In genomic region chr2:196218109-196218508, GRCh38 we compare ENCODE assay signal across 14 cellular contexts.
"Had no signal": no experiment of that assay in that cellular context is flagged by ENCODE, and none has a peak within 500 bp of the region (broad histone marks: within the 10 kb centered on the region; RNA-seq: fewer than 3 reads in every experiment).

No MANE protein-coding gene starts in this region.

- H3K27ac Mint-ChIP-seq: type B pancreatic cell had no signal

- H3K27me3 Mint-ChIP-seq: T-cell, type B pancreatic cell had no signal

- H3K4me3 ChIP-seq: coronary artery, gastrocnemius medialis, heart right ventricle, left lung, sigmoid colon had no signal

- H3K4me1 ChIP-seq: gastrocnemius medialis, sigmoid colon had no signal

- ATAC-seq: gastrocnemius medialis, heart right ventricle, left lung, T-cell had no signal

- H3K27ac ChIP-seq: coronary artery, gastrocnemius medialis, heart right ventricle, left lung, sigmoid colon, VCaP had no signal

- DNase-seq: activated CD4-positive, alpha-beta T cell treated with anti-CD3 and anti-CD28 coated beads for 48 hours; activated CD8-positive, alpha-beta memory T cell treated with anti-CD3 and anti-CD28 coated beads for 24 hours; effector memory CD4-positive, alpha-beta T cell; gastrocnemius medialis; heart right ventricle; islet precursor cell; left lung; sigmoid colon; stimulated activated CD4-positive, alpha-beta T cell treated with anti-CD3 and anti-CD28 coated beads, Interleukin-12 subunit alpha, Interleukin-12 subunit beta, amount 100 ng/mL, for 4 hours; stimulated activated naive CD4-positive, alpha-beta T cell treated with Interleukin-2 at 50 U/mL for 16 hours; T-cell had no signal

- H3K4me3 Mint-ChIP-seq: type B pancreatic cell had no signal

- H3K9me3 Mint-ChIP-seq: T-cell, type B pancreatic cell had no signal

- H3K36me3 Mint-ChIP-seq: T-cell had no signal

- H3K27me3 ChIP-seq: gastrocnemius medialis, heart right ventricle, left lung, sigmoid colon had no signal

- H3K9me3 ChIP-seq: gastrocnemius medialis, heart right ventricle, left lung, sigmoid colon had no signal
